18 cellular contexts compared by ENCODE assay signal in genomic region chr11:84930863-84931262, GRCh38.
"Had no signal": no experiment of that assay in that cellular context is flagged by ENCODE, and none has a peak within 500 bp of the region (broad histone marks: within the 10 kb centered on the region; RNA-seq: fewer than 3 reads in every experiment).

No MANE protein-coding gene starts in this region.

- H3K27ac ChIP-seq: gastroesophageal sphincter, heart left ventricle, tibial nerve had no signal

- H3K4me3 ChIP-seq: gastroesophageal sphincter, heart left ventricle, tibial nerve had no signal

- H3K27me3 ChIP-seq: gastroesophageal sphincter, heart left ventricle, tibial nerve had no signal

- H3K27me3 Mint-ChIP-seq: activated CD4-positive, alpha-beta T cell treated with anti-CD3 and anti-CD28 coated beads, Interleukin-2, amount 10 ng/mL, durations not matched to agents 24 days and 14 days; dendritic cell treated with granulocyte-macrophage colony-stimulating factor and Interleukin-4, amounts not matched to agents 40 ng/mL and 50 ng/mL, for 4 days had no signal

- H3K27ac Mint-ChIP-seq: activated CD4-positive, alpha-beta T cell treated with anti-CD3 and anti-CD28 coated beads, Interleukin-2, amount 10 ng/mL, durations not matched to agents 24 days and 14 days; activated CD8-positive, alpha-beta T cell treated with anti-CD3 and anti-CD28 coated beads, Interleukin-2, amount 10 ng/mL, durations not matched to agents 7 days and 5 days; dendritic cell treated with granulocyte-macrophage colony-stimulating factor and Interleukin-4, amounts not matched to agents 40 ng/mL and 50 ng/mL, for 4 days; T-helper 2 cell treated with Interferon-gamma antibody and Interleukin-4, amounts not matched to agents 5 μg/mL and 100 μg/mL, for 36 hours had no signal

- H3K4me3 Mint-ChIP-seq: activated CD4-positive, alpha-beta T cell treated with anti-CD3 and anti-CD28 coated beads, Interleukin-2, amount 10 ng/mL, durations not matched to agents 24 days and 14 days; activated CD8-positive, alpha-beta T cell treated with anti-CD3 and anti-CD28 coated beads, Interleukin-2, amount 10 ng/mL, durations not matched to agents 7 days and 5 days; dendritic cell treated with granulocyte-macrophage colony-stimulating factor and Interleukin-4, amounts not matched to agents 40 ng/mL and 50 ng/mL, for 4 days; neural crest cell; T-helper 2 cell treated with Interferon-gamma antibody and Interleukin-4, amounts not matched to agents 5 μg/mL and 100 μg/mL, for 36 hours had no signal

- H3K4me1 ChIP-seq: gastroesophageal sphincter, heart left ventricle, tibial nerve had no signal

- DNase-seq: activated CD4-positive, alpha-beta T cell treated with anti-CD3 and anti-CD28 coated beads, Interleukin-2, amount 10 ng/mL, durations not matched to agents 24 days and 14 days; activated CD8-positive, alpha-beta memory T cell treated with anti-CD3 and anti-CD28 coated beads, Interleukin-2, amount 50 U/mL, for 4 hours; activated CD8-positive, alpha-beta T cell treated with anti-CD3 and anti-CD28 coated beads, Interleukin-2, amount 10 ng/mL, durations not matched to agents 7 days and 5 days; activated effector memory CD4-positive, alpha-beta T cell treated with anti-CD3 and anti-CD28 coated beads, Interleukin-2, amount 50 U/mL, for 16 hours; activated naive CD4-positive, alpha-beta T cell treated with anti-CD3 and anti-CD28 coated beads, Interleukin-2, amount 50 U/mL, for 16 hours; activated T-cell treated with anti-CD3 and anti-CD28 coated beads, Interleukin-2, amount 50 U/mL, for 48 hours; effector CD8-positive, alpha-beta T cell; heart left ventricle; kidney; midbrain; stimulated activated naive CD4-positive, alpha-beta T cell treated with Interleukin-2 at 50 U/mL for 16 hours had no signal

- H3K36me3 ChIP-seq: gastroesophageal sphincter, heart left ventricle, tibial nerve had no signal

- H3K4me1 Mint-ChIP-seq: activated CD4-positive, alpha-beta T cell treated with anti-CD3 and anti-CD28 coated beads, Interleukin-2, amount 10 ng/mL, durations not matched to agents 24 days and 14 days; neural crest cell had no signal

- H3K9me3 Mint-ChIP-seq: activated CD4-positive, alpha-beta T cell treated with anti-CD3 and anti-CD28 coated beads, Interleukin-2, amount 10 ng/mL, durations not matched to agents 24 days and 14 days had no signal

- ATAC-seq: activated CD8-positive, alpha-beta T cell treated with anti-CD3 and anti-CD28 coated beads, Interleukin-2, amount 10 ng/mL, durations not matched to agents 7 days and 5 days; esophagus mucosa; gastroesophageal sphincter; heart left ventricle; left lobe of liver had no signal
